Comparison of ENCODE assay signal across 15 cellular contexts in genomic region chr10:34396669-34397068, GRCh38.
"Had no signal": no experiment of that assay in that cellular context is flagged by ENCODE, and none has a peak within 500 bp of the region (broad histone marks: within the 10 kb centered on the region; RNA-seq: fewer than 3 reads in every experiment).

No MANE protein-coding gene starts in this region.

- H3K4me3 ChIP-seq: colonic mucosa, heart left ventricle, skin epidermis, stomach had no signal

- DNase-seq: activated CD4-positive, alpha-beta memory T cell treated with anti-CD3 and anti-CD28 coated beads, Interleukin-2, amount 10 ng/mL, durations not matched to agents 7 days and 5 days; activated CD4-positive, alpha-beta T cell treated with anti-CD3 and anti-CD28 coated beads for 36 hours; activated CD8-positive, alpha-beta memory T cell treated with anti-CD3 and anti-CD28 coated beads, Interleukin-2, amount 50 U/mL, for 4 hours; activated naive CD4-positive, alpha-beta T cell; activated naive CD8-positive, alpha-beta T cell treated with anti-CD3 and anti-CD28 coated beads, Interleukin-2, amount 50 U/mL, for 24 hours; caudate nucleus; colonic mucosa; foreskin keratinocyte; heart left ventricle; stimulated activated CD4-positive, alpha-beta T cell treated with anti-CD3 and anti-CD28 coated beads, Interleukin-4, amount 100 ng/mL, for 4 hours; stomach; T-helper 9 cell; WERI-Rb-1 had no signal

- H2AFZ ChIP-seq: parathyroid adenoma had no signal

- H3K4me1 ChIP-seq: colonic mucosa, parathyroid adenoma had no signal

- H3K27ac ChIP-seq: colonic mucosa, foreskin keratinocyte, parathyroid adenoma, stomach, WERI-Rb-1 had no signal

- H3K27me3 ChIP-seq: colonic mucosa, foreskin keratinocyte, heart left ventricle, stomach had no signal

- H3K79me2 ChIP-seq: parathyroid adenoma had no signal

- H3K36me3 ChIP-seq: colonic mucosa, WERI-Rb-1 had no signal

- H3K9me3 ChIP-seq: colonic mucosa, heart left ventricle, stomach had no signal
